ENCODE assay signal across 21 cellular contexts in genomic region chr11:90208857-90209256, GRCh38. TPM values are rescaled to one million over a fixed set of nuclear protein-coding genes. Genes with fewer than 3 reads are reported as not detected.
DNase-seq lines count a peak whose midpoint lies in the region; ATAC-seq and TF ChIP-seq lines count a peak whose summit lies in the region.
"Had no signal": no experiment of that assay in that cellular context is flagged by ENCODE, and none has a peak within 500 bp of the region (broad histone marks: within the 10 kb centered on the region; RNA-seq: fewer than 3 reads in every experiment).

No MANE protein-coding gene starts in this region.

- H3K9me2 ChIP-seq in neural cell (ENCODE audit: insufficient read depth, low read length) = no peaks in the 10 kb centered on the region

- intact Hi-C loops in activated CD4-positive, alpha-beta T cell treated with anti-CD3 and anti-CD28 coated beads for 36 hours (cut with DNase I, micrococcal nuclease) = no loop called here
- intact Hi-C loops in natural killer cell (cut with micrococcal nuclease) = loop anchor here (5.0 kb wide), 1 partner anchor 248 kb away; no protein-coding TSS in a partner anchor

- POLR2A ChIA-PET in activated CD4-positive, alpha-beta T cell treated with anti-CD3 and anti-CD28 coated beads for 36 hours (lab: Charles Lee) = interaction anchor here (0.6 kb wide), 1 partner anchor 79 kb away, joined by 5 read pairs; no protein-coding TSS in a partner anchor

- H3K4me3 ChIP-seq in neural cell (ENCODE audit: low read length) = peak overlapping the region; percentile 28

- no peak for DNase-seq in activated CD4-positive, alpha-beta T cell treated with anti-CD3 and anti-CD28 coated beads for 36 hours
- DNase-seq in activated CD4-positive, alpha-beta T cell treated with anti-CD3 and anti-CD28 coated beads, Interleukin-2, amount 50 U/mL, for 1 hour = no peak
- DNase-seq in natural killer cell (no peak), HT-29 (ENCODE audit: low spot score) (no peak)
- no peak for DNase-seq in natural killer cell treated with Interleukin-12 subunit alpha and Interleukin-12 subunit beta and Interleukin-15 and Interleukin-18, amount 100 ng/mL, for 72 hours (ENCODE audit: low spot score)
- no peak for DNase-seq in activated naive CD8-positive, alpha-beta T cell treated with anti-CD3 and anti-CD28 coated beads for 36 hours
- DNase-seq: 8988T; BE2C; CD4-positive, CD25-positive, alpha-beta regulatory T cell; GOT3; KBM-7; MV-4-11; NCI-H187; NCI-H2227 treated with DMSO at 0.1 percent for 48 hours; NCI-H524; OCI-M1; SHP77 had no signal

- H3K9ac ChIP-seq in neural cell (ENCODE audit: low read length) = no peak overlapping the region

- H3K27ac ChIP-seq in neural cell (ENCODE audit: low read length) = peak overlapping the region; percentile 67

- H3K27me3 Mint-ChIP-seq in activated CD4-positive, alpha-beta T cell treated with anti-CD3 and anti-CD28 coated beads for 36 hours = no peaks in the 10 kb centered on the region
- H3K27me3 Mint-ChIP-seq in natural killer cell (ENCODE audit: low read depth in 2 of 2) = no peaks in the 10 kb centered on the region
- no peaks in the 10 kb centered on the region for H3K27me3 Mint-ChIP-seq in natural killer cell treated with Interleukin-12 subunit alpha and Interleukin-12 subunit beta and Interleukin-15 and Interleukin-18, amount 100 ng/mL, for 72 hours
- H3K27me3 Mint-ChIP-seq in activated naive CD8-positive, alpha-beta T cell treated with anti-CD3 and anti-CD28 coated beads for 36 hours = no peaks in the 10 kb centered on the region
- H3K27me3 Mint-ChIP-seq: CD4-positive, CD25-positive, alpha-beta regulatory T cell had no signal

- no peaks in the 10 kb centered on the region for H3F3A ChIP-seq in neural cell (ENCODE audit: insufficient read depth, low read length, poor library complexity, severe bottlenecking)

- CTCF ChIA-PET in activated CD4-positive, alpha-beta T cell treated with anti-CD3 and anti-CD28 coated beads for 36 hours (lab: Charles Lee) = interaction anchor here (1.0 kb wide), 1 partner anchor 16 kb away, joined by 4 read pairs; no protein-coding TSS in a partner anchor

- H3K27ac Mint-ChIP-seq in activated CD4-positive, alpha-beta T cell treated with anti-CD3 and anti-CD28 coated beads for 36 hours = peak overlapping the region; percentile 38
- peak overlapping the region; percentile 3 to 5 for H3K27ac Mint-ChIP-seq in natural killer cell
- no peak overlapping the region for H3K27ac Mint-ChIP-seq in natural killer cell treated with Interleukin-12 subunit alpha and Interleukin-12 subunit beta and Interleukin-15 and Interleukin-18, amount 100 ng/mL, for 72 hours
- H3K27ac Mint-ChIP-seq in activated naive CD8-positive, alpha-beta T cell treated with anti-CD3 and anti-CD28 coated beads for 36 hours = peak overlapping the region; percentile 1

- H3K79me2 ChIP-seq in neural cell (replicated peaks; ENCODE audit: insufficient read depth, low read length) = no peaks in the 10 kb centered on the region

- H3K9me3 Mint-ChIP-seq in activated CD4-positive, alpha-beta T cell treated with anti-CD3 and anti-CD28 coated beads for 36 hours (ENCODE audit: low read depth) = no peaks in the 10 kb centered on the region
- H3K9me3 Mint-ChIP-seq in natural killer cell = no peaks in the 10 kb centered on the region
- H3K9me3 Mint-ChIP-seq in natural killer cell treated with Interleukin-12 subunit alpha and Interleukin-12 subunit beta and Interleukin-15 and Interleukin-18, amount 100 ng/mL, for 72 hours = no peaks in the 10 kb centered on the region
- no peaks in the 10 kb centered on the region for H3K9me3 Mint-ChIP-seq in activated naive CD8-positive, alpha-beta T cell treated with anti-CD3 and anti-CD28 coated beads for 36 hours
- H3K9me3 Mint-ChIP-seq: CD4-positive, CD25-positive, alpha-beta regulatory T cell had no signal

- TF ChIP-seq EP300 in neural cell (conservative IDR thresholded peaks at IDR 0.05; ENCODE audit: poor library complexity, severe bottlenecking) = peak; percentile 81

- H3K9me3 ChIP-seq in neural cell (ENCODE audit: low read length) = no peaks in the 10 kb centered on the region
- H3K9me3 ChIP-seq: BE2C had no signal

- no peak overlapping the region for H2AFZ ChIP-seq in neural cell (ENCODE audit: low read depth, low read length)

- peak overlapping the region; percentile 42 for H3K4me2 ChIP-seq in neural cell (ENCODE audit: low read length)

- TF ChIP-seq CTCF in natural killer cell (IDR thresholded peaks at IDR 0.05) (no peak), neural cell (IDR thresholded peaks at IDR 0.05; ENCODE audit: poor library complexity, severe bottlenecking) (no peak)

- no peaks in the 10 kb centered on the region for H4K20me1 ChIP-seq in neural cell (ENCODE audit: insufficient read depth)

- no peak for TF ChIP-seq RAD21 in neural cell (conservative IDR thresholded peaks at IDR 0.05)

- peaks cover 12% of the 10 kb centered on the region for H3K36me3 ChIP-seq in neural cell (ENCODE audit: insufficient read depth, low read length)

- peaks cover 13% of the 10 kb centered on the region for H3K4me1 Mint-ChIP-seq in activated CD4-positive, alpha-beta T cell treated with anti-CD3 and anti-CD28 coated beads for 36 hours
- H3K4me1 Mint-ChIP-seq in natural killer cell = peaks cover 12 to 21% of the 10 kb centered on the region in 2 donors
- H3K4me1 Mint-ChIP-seq in natural killer cell treated with Interleukin-12 subunit alpha and Interleukin-12 subunit beta and Interleukin-15 and Interleukin-18, amount 100 ng/mL, for 72 hours (ENCODE audit: low read depth in 2 of 2) = peaks cover 17% of the 10 kb centered on the region in 2 donors
- H3K4me1 Mint-ChIP-seq in activated naive CD8-positive, alpha-beta T cell treated with anti-CD3 and anti-CD28 coated beads for 36 hours = peaks cover 14% of the 10 kb centered on the region

- no peaks in the 10 kb centered on the region for H3K27me3 ChIP-seq in neural cell (ENCODE audit: insufficient read depth, low read depth, low read length)
- H3K27me3 ChIP-seq: BE2C had no signal

- H3K4me3 Mint-ChIP-seq in activated CD4-positive, alpha-beta T cell treated with anti-CD3 and anti-CD28 coated beads for 36 hours = no peak overlapping the region
- no peak overlapping the region for H3K4me3 Mint-ChIP-seq in natural killer cell
- H3K4me3 Mint-ChIP-seq in natural killer cell treated with Interleukin-12 subunit alpha and Interleukin-12 subunit beta and Interleukin-15 and Interleukin-18, amount 100 ng/mL, for 72 hours = no peak overlapping the region
- no peak overlapping the region for H3K4me3 Mint-ChIP-seq in activated naive CD8-positive, alpha-beta T cell treated with anti-CD3 and anti-CD28 coated beads for 36 hours
- H3K4me3 Mint-ChIP-seq: CD4-positive, CD25-positive, alpha-beta regulatory T cell had no signal

- ATAC-seq in activated CD4-positive, alpha-beta T cell treated with anti-CD3 and anti-CD28 coated beads for 36 hours = no peak
- ATAC-seq in natural killer cell = no peak
- ATAC-seq in natural killer cell treated with Interleukin-12 subunit alpha and Interleukin-12 subunit beta and Interleukin-15 and Interleukin-18, amount 100 ng/mL, for 72 hours = no peak
- no peak for ATAC-seq in HG03135 (IDR thresholded peaks at IDR 0.05; ENCODE audit: unreplicated experiment)
- ATAC-seq: HCT116, HepG2 had no signal

- H3K36me3 Mint-ChIP-seq in activated CD4-positive, alpha-beta T cell treated with anti-CD3 and anti-CD28 coated beads for 36 hours (ENCODE audit: low read depth) = peaks cover 51% of the 10 kb centered on the region
- peaks cover 8% of the 10 kb centered on the region for H3K36me3 Mint-ChIP-seq in natural killer cell
- H3K36me3 Mint-ChIP-seq in natural killer cell treated with Interleukin-12 subunit alpha and Interleukin-12 subunit beta and Interleukin-15 and Interleukin-18, amount 100 ng/mL, for 72 hours = peaks cover 35% of the 10 kb centered on the region
- H3K36me3 Mint-ChIP-seq in activated naive CD8-positive, alpha-beta T cell treated with anti-CD3 and anti-CD28 coated beads for 36 hours = peaks cover 24% of the 10 kb centered on the region

TF ChIP-seq in neural cell, 6 proteins besides CTCF, POLR2A, EP300 and RAD21:
- no peak for TF ChIP-seq TAF1 (IDR thresholded peaks at IDR 0.05; ENCODE audit: low read depth)
- peak; percentile 54 for TF ChIP-seq REST (IDR thresholded peaks at IDR 0.05; ENCODE audit: borderline replicate concordance)
- peak; percentile 61 for TF ChIP-seq POLR2AphosphoS5 (IDR thresholded peaks at IDR 0.05)

RNA-seq across cellular contexts. Expression of gene CHORDC1, which starts 14.0 kb away (rescaled TPM):
- total RNA-seq in activated CD4-positive, alpha-beta T cell treated with anti-CD3 and anti-CD28 coated beads for 36 hours = 100 to 1,000 TPM in 1 of 2 experiments, 10 to 100 TPM in 1; 85.4 to 112 TPM
- total RNA-seq in natural killer cell = 100 to 1,000 TPM in 1 of 3 donors, 10 to 100 TPM in 2; 77.2 to 105 (median 82.5) TPM
- 100 to 1,000 TPM in 1 of 2 donors, 10 to 100 TPM in 1; 69.0 to 103 TPM for total RNA-seq in natural killer cell treated with Interleukin-12 subunit alpha and Interleukin-12 subunit beta and Interleukin-15 and Interleukin-18, amount 100 ng/mL, for 72 hours
- total RNA-seq in activated naive CD8-positive, alpha-beta T cell treated with anti-CD3 and anti-CD28 coated beads for 36 hours = 10 to 100 TPM; 86.3 to 90.1 TPM
- polyA plus RNA-seq in neural cell = 63.9 and 86.5 TPM in 2 replicates
- 110 and 139 TPM in 2 replicates for polyA minus RNA-seq in neural cell
- 18.6 and 25.6 TPM in 2 replicates for total RNA-seq in HT-29 (2014; rRNA removed; shearing (Covaris generic))

Comparison
In these comparisons a context has a peak if more than half of its experiments do, and no peak if none do; other contexts are left out.
1. H3K27ac Mint-ChIP-seq: peak in activated CD4-positive, alpha-beta T cell treated with anti-CD3 and anti-CD28 coated beads for 36 hours (single experiment), natural killer cell (2 of 2) and activated naive CD8-positive, alpha-beta T cell treated with anti-CD3 and anti-CD28 coated beads for 36 hours (single experiment); none in natural killer cell treated with Interleukin-12 subunit alpha and Interleukin-12 subunit beta and Interleukin-15 and Interleukin-18, amount 100 ng/mL, for 72 hours (0 of 2).